In genomic region chr4:10554694-10555093, GRCh38 we compare ENCODE assay signal across 8 cellular contexts.
DNase-seq lines count a peak whose midpoint lies in the region; ATAC-seq and TF ChIP-seq lines count a peak whose summit lies in the region.

No MANE protein-coding gene starts in this region.

- H3K4me3 ChIP-seq in ACC112 (ENCODE audit: low read depth, low read length) (no peak overlapping the region), WERI-Rb-1 (ENCODE audit: low read depth, low read length) (no peak overlapping the region), dorsolateral prefrontal cortex (peak overlapping the region in 14 of 59 donors; percentile 9 to 39 (median 17)), lower lobe of right lung (no peak overlapping the region)

- H3K27me3 ChIP-seq in ACC112 (ENCODE audit: insufficient read depth, low read length) (peaks cover 31% of the 10 kb centered on the region), WERI-Rb-1 (ENCODE audit: insufficient read depth, low read depth, severe bottlenecking) (no peaks in the 10 kb centered on the region), dorsolateral prefrontal cortex (peaks cover 0 to 10% (median 0%) of the 10 kb centered on the region in 45 donors), lower lobe of right lung (ENCODE audit: low read depth) (no peaks in the 10 kb centered on the region)

- H3K9me3 ChIP-seq in WERI-Rb-1 (ENCODE audit: severe bottlenecking) (no peaks in the 10 kb centered on the region), lower lobe of right lung (no peaks in the 10 kb centered on the region)

- DNase-seq in NCI-H2107 treated with DMSO at 0.1 percent for 48 hours (lab: John Stamatoyannopoulos, UW; ENCODE audit: unreplicated experiment) (peak; percentile 41), WERI-Rb-1 (peak; percentile 54), dorsolateral prefrontal cortex (peak in 4 of 10 donors; percentile 24 to 70 (median 59)), lower lobe of right lung (no peak)
- peak; percentile 5 for DNase-seq in stimulated activated naive CD4-positive, alpha-beta T cell treated with Interleukin-2 at 50 U/mL for 16 hours (lab: John Stamatoyannopoulos, UW)

- H3K27ac ChIP-seq in ACC112 (ENCODE audit: low read depth, low read length) (no peak overlapping the region), WERI-Rb-1 (no peak overlapping the region), dorsolateral prefrontal cortex (no peak overlapping the region), lower lobe of right lung (no peak overlapping the region)

- TF ChIP-seq CTCF in WERI-Rb-1 (IDR thresholded peaks at IDR 0.05; ENCODE audit: low read depth, low read length) (peak; percentile 76), dorsolateral prefrontal cortex (IDR thresholded peaks at IDR 0.05 in 54 of 56, conservative IDR thresholded peaks at IDR 0.05 in 2 of 56; ENCODE audit: low read depth in 1 of 56, partially characterized antibody in 56 of 56) (peak; percentile 72 to 94 (median 84)), lower lobe of right lung (IDR thresholded peaks at IDR 0.05) (peak; percentile 82)

- no peaks in the 10 kb centered on the region for H3K36me3 ChIP-seq in ACC112 (ENCODE audit: insufficient read depth, low read length)
- H3K36me3 ChIP-seq in WERI-Rb-1: no peaks in the 10 kb centered on the region
- no peaks in the 10 kb centered on the region for H3K36me3 ChIP-seq in lower lobe of right lung

- ATAC-seq in GM18498 (IDR thresholded peaks at IDR 0.05; ENCODE audit: unreplicated experiment): peak; percentile 78
- peak; percentile 74 for ATAC-seq in HG02973 (IDR thresholded peaks at IDR 0.05; ENCODE audit: unreplicated experiment)
- peak; percentile 84 to 91 for ATAC-seq in lower lobe of right lung

- H2AFZ ChIP-seq in ACC112 (ENCODE audit: low read length, unreplicated experiment): peak overlapping the region; percentile 36

- intact Hi-C loops in dorsolateral prefrontal cortex (cut with DNase I): no loop called here
- intact Hi-C loops in lower lobe of right lung (cut with DNase I): no loop called here

- H3K79me2 ChIP-seq in ACC112 (ENCODE audit: control insufficient read depth, insufficient read depth, low read length, unreplicated experiment): no peaks in the 10 kb centered on the region

- peaks cover 3% of the 10 kb centered on the region for H3K4me1 ChIP-seq in ACC112 (ENCODE audit: control insufficient read depth, insufficient read depth, low read length, unreplicated experiment)
- peaks cover 21% of the 10 kb centered on the region for H3K4me1 ChIP-seq in lower lobe of right lung
